8 cellular contexts compared by ENCODE assay signal in genomic region chr18:73842795-73843394, GRCh38.
DNase-seq lines count a peak whose midpoint lies in the region; ATAC-seq and TF ChIP-seq lines count a peak whose summit lies in the region.

No MANE protein-coding gene starts in this region.

- no peaks in the 10 kb centered on the region for H3K36me3 ChIP-seq in BLaER1

- H3K4me1 ChIP-seq in BLaER1 = 0 out of 2 replicates have a peak, but pooled peaks cover 5% of the 10 kb centered on the region

- H3K27ac ChIP-seq in BLaER1 = no peak overlapping the region

- H4K20me1 ChIP-seq in BLaER1 = no peaks in the 10 kb centered on the region

- ATAC-seq in GM18867 (IDR thresholded peaks at IDR 0.05; ENCODE audit: unreplicated experiment) = peak; percentile 88
- peak; percentile 72 for ATAC-seq in HG03066 (IDR thresholded peaks at IDR 0.05; ENCODE audit: low read depth, unreplicated experiment)

- peak; percentile 98 for TF ChIP-seq CTCF in foreskin fibroblast (IDR thresholded peaks at IDR 0.05; ENCODE audit: low read depth, low read length)

- H3K27me3 ChIP-seq in BLaER1 = no peaks in the 10 kb centered on the region

- no peak overlapping the region for H3K9ac ChIP-seq in BLaER1

- DNase-seq in NCI-H748 (lab: John Stamatoyannopoulos, UW; ENCODE audit: unreplicated experiment) (peak; percentile 72), foreskin fibroblast (peak; percentile 48 to 83), pons (ENCODE audit: low spot score) (peak; percentile 51), NCI-H2171 (lab: John Stamatoyannopoulos, UW) (no peak)
- peak; percentile 51 to 57 for DNase-seq in activated T-cell treated with anti-CD3 and anti-CD28 coated beads, Interleukin-2, amount 50 U/mL, for 48 hours

- H3K4me3 ChIP-seq in BLaER1 = no peak overlapping the region
- H3K4me3 ChIP-seq in foreskin fibroblast (ENCODE audit: low read depth in 1 of 2, low read length in 2 of 2) = no peak overlapping the region

- no peaks in the 10 kb centered on the region for H3K9me3 ChIP-seq in BLaER1

- H3K4me2 ChIP-seq in BLaER1 = peak overlapping the region; percentile 31; the same call in 1 of the 2 replicates
